9 cellular contexts compared by ENCODE assay signal in genomic region chr3:94234177-94234788, GRCh38.
DNase-seq lines count a peak whose midpoint lies in the region; ATAC-seq and TF ChIP-seq lines count a peak whose summit lies in the region.
"Had no signal": no experiment of that assay in that cellular context is flagged by ENCODE, and none has a peak within 500 bp of the region (broad histone marks: within the 10 kb centered on the region; RNA-seq: fewer than 3 reads in every experiment).

No MANE protein-coding gene starts in this region.

- no peak overlapping the region for H3K27ac Mint-ChIP-seq in activated CD4-positive, alpha-beta memory T cell treated with anti-CD3 and anti-CD28 coated beads for 36 hours
- H3K27ac Mint-ChIP-seq: naive B cell had no signal

- DNase-seq in DMS 273 (lab: John Stamatoyannopoulos, UW; ENCODE audit: unreplicated experiment) = peak; percentile 75
- peak; percentile 52 for DNase-seq in NB4 (ENCODE audit: low read depth)
- peak; percentile 13 to 19 (median 16) for DNase-seq in body of pancreas
- DNase-seq in lung (ENCODE audit: low spot score) = no peak
- DNase-seq in activated CD4-positive, alpha-beta memory T cell treated with anti-CD3 and anti-CD28 coated beads for 36 hours = no peak
- no peak for DNase-seq in lower leg skin (ENCODE audit: low spot score in 2 of 2)
- no peak for DNase-seq in uterus
- DNase-seq: naive B cell had no signal

- ATAC-seq in GM19463 (IDR thresholded peaks at IDR 0.05; ENCODE audit: unreplicated experiment) = peak; percentile 47
- no peak for ATAC-seq in body of pancreas
- no peak for ATAC-seq in lung (ENCODE audit: insufficient read depth, low FRiP score)

- POLR2A ChIA-PET in activated CD4-positive, alpha-beta memory T cell treated with anti-CD3 and anti-CD28 coated beads for 36 hours (lab: Charles Lee) = no interaction called here

- H3K4me3 ChIP-seq in NB4 (ENCODE audit: low read depth, low read length) = no peak overlapping the region
- H3K4me3 ChIP-seq in body of pancreas = no peak overlapping the region
- no peak overlapping the region for H3K4me3 ChIP-seq in lung
- no peak overlapping the region for H3K4me3 ChIP-seq in lower leg skin (ENCODE audit: low read depth, poor library complexity, severe bottlenecking)
- H3K4me3 ChIP-seq in uterus = no peak overlapping the region

- no peaks in the 10 kb centered on the region for H3K36me3 ChIP-seq in body of pancreas (replicated peaks in 1 of 2; ENCODE audit: insufficient read depth in 1 of 2, low read depth in 2 of 2)
- H3K36me3 ChIP-seq in lung (ENCODE audit: control insufficient read depth in 2 of 2, insufficient read depth in 2 of 2, low read length in 2 of 2) = no peaks in the 10 kb centered on the region
- H3K36me3 ChIP-seq in uterus = no peaks in the 10 kb centered on the region

- H3K4me1 ChIP-seq in body of pancreas = no peaks in the 10 kb centered on the region
- no peaks in the 10 kb centered on the region for H3K4me1 ChIP-seq in lung (ENCODE audit: control insufficient read depth in 2 of 2, insufficient read depth in 2 of 2, low read length in 2 of 2)
- H3K4me1 ChIP-seq in uterus = no peaks in the 10 kb centered on the region

- TF ChIP-seq CTCF in NB4 (IDR thresholded peaks at IDR 0.05; ENCODE audit: low read depth, low read length) (peak; percentile 61), body of pancreas (IDR thresholded peaks at IDR 0.05) (peak; percentile 13 to 44 (median 34)), lung (IDR thresholded peaks at IDR 0.05; ENCODE audit: control extremely low read depth, extremely low read depth) (peak; percentile 6), lower leg skin (IDR thresholded peaks at IDR 0.05) (no peak), uterus (IDR thresholded peaks at IDR 0.05) (peak in 2 of 4 experiments; percentile 19 to 32)

- H3K4me1 Mint-ChIP-seq in activated CD4-positive, alpha-beta memory T cell treated with anti-CD3 and anti-CD28 coated beads for 36 hours (ENCODE audit: low read depth) = no peaks in the 10 kb centered on the region

- CTCF ChIA-PET in activated CD4-positive, alpha-beta memory T cell treated with anti-CD3 and anti-CD28 coated beads for 36 hours (lab: Charles Lee) = interaction anchor here (0.8 to 1.4 kb wide), 5 partner anchors 12 to 107 kb away, joined by 3 to 7 read pairs (median 4); no protein-coding TSS in a partner anchor

- no peaks in the 10 kb centered on the region for H3K36me3 Mint-ChIP-seq in activated CD4-positive, alpha-beta memory T cell treated with anti-CD3 and anti-CD28 coated beads for 36 hours

- no peaks in the 10 kb centered on the region for H3K27me3 ChIP-seq in body of pancreas
- H3K27me3 ChIP-seq in lung (ENCODE audit: control insufficient read depth, insufficient read depth) = no peaks in the 10 kb centered on the region
- no peaks in the 10 kb centered on the region for H3K27me3 ChIP-seq in uterus

- H3K27ac ChIP-seq in body of pancreas (no peak overlapping the region), lung (ENCODE audit: low read depth in 1 of 2, low read length in 1 of 2) (no peak overlapping the region), uterus (no peak overlapping the region)

- intact Hi-C loops in body of pancreas (cut with DNase I) = no loop called here
- intact Hi-C loops in activated CD4-positive, alpha-beta memory T cell treated with anti-CD3 and anti-CD28 coated beads for 36 hours (cut with micrococcal nuclease) = no loop called here
- intact Hi-C loops in lower leg skin (cut with DNase I; ENCODE audit: low total_unique reads) = no loop called here
- intact Hi-C loops in uterus (cut with DNase I; ENCODE audit: low total_unique reads) = no loop called here

- peaks cover 2% of the 10 kb centered on the region for H3K9me3 Mint-ChIP-seq in activated CD4-positive, alpha-beta memory T cell treated with anti-CD3 and anti-CD28 coated beads for 36 hours

- H3K4me3 Mint-ChIP-seq in activated CD4-positive, alpha-beta memory T cell treated with anti-CD3 and anti-CD28 coated beads for 36 hours = no peak overlapping the region
- H3K4me3 Mint-ChIP-seq: naive B cell had no signal

- TF ChIP-seq POLR2A in NB4 (IDR thresholded peaks at IDR 0.05; ENCODE audit: extremely low read depth, insufficient read length) (no peak), body of pancreas (IDR thresholded peaks at IDR 0.05) (no peak), lower leg skin (IDR thresholded peaks at IDR 0.05) (no peak), uterus (IDR thresholded peaks at IDR 0.05) (no peak)

- H3K9me3 ChIP-seq in body of pancreas = no peaks in the 10 kb centered on the region
- H3K9me3 ChIP-seq in lung (ENCODE audit: control insufficient read depth in 2 of 2, insufficient read depth in 1 of 2, low read length in 1 of 2) = no peaks in the 10 kb centered on the region
- no peaks in the 10 kb centered on the region for H3K9me3 ChIP-seq in uterus

- WGBS in body of pancreas, 2 donors = 8 to 12% methylated on average over 4 of the region's 4 CpGs
- WGBS in lung, 2 donors = 21 to 27% methylated on average over 4 of the region's 4 CpGs
- WGBS in lower leg skin, 2 donors = 20 to 25% methylated on average over 4 of the region's 4 CpGs

- no peaks in the 10 kb centered on the region for H3K27me3 Mint-ChIP-seq in activated CD4-positive, alpha-beta memory T cell treated with anti-CD3 and anti-CD28 coated beads for 36 hours
- H3K27me3 Mint-ChIP-seq: naive B cell had no signal

Comparison
In these comparisons a context has a peak if more than half of its experiments do, and no peak if none do; other contexts are left out.
1. DNase-seq: peak in DMS 273 (single experiment), NB4 (single experiment) and body of pancreas (4 of 4); none in lung (single experiment), activated CD4-positive, alpha-beta memory T cell treated with anti-CD3 and anti-CD28 coated beads for 36 hours (single experiment), lower leg skin (0 of 2) and uterus (0 of 2).
2. CTCF ChIP-seq: peak in NB4 (single experiment), body of pancreas (7 of 7) and lung (single experiment); none in lower leg skin (0 of 3).